21 cellular contexts compared by ENCODE assay signal in genomic region chr7:108251700-108252099, GRCh38.
A peak's percentile ranks its signal among the peaks of the same experiment; 100 is the strongest.
DNase-seq lines count a peak whose midpoint lies in the region; ATAC-seq, FAIRE-seq and TF ChIP-seq lines count a peak whose summit lies in the region.
"Had no signal": no experiment of that assay in that cellular context is flagged by ENCODE, and none has a peak within 500 bp of the region (broad histone marks: within the 10 kb centered on the region; RNA-seq: fewer than 3 reads in every experiment).

No MANE protein-coding gene starts in this region.

- peak overlapping the region; percentile 53 for H3K4ac ChIP-seq in H1 (replicated peaks; ENCODE audit: insufficient read length, low read depth, low read length)

- H3K9me3 ChIP-seq in A549 (no peaks in the 10 kb centered on the region), H1 (ENCODE audit: insufficient read depth in 2 of 2, low read depth in 1 of 2, low read length in 1 of 2) (peaks cover 0 to 8% of the 10 kb centered on the region in 2 experiments; a peak in 2 of 4 replicates)

- H3K27me3 ChIP-seq in H1 (replicated peaks in 1 of 4; ENCODE audit: control insufficient read depth in 3 of 4, extremely low read depth in 1 of 4, insufficient read depth in 3 of 4, low read length in 3 of 4): no peaks in the 10 kb centered on the region
- H3K27me3 ChIP-seq: BLaER1 had no signal

- H2BK20ac ChIP-seq in H1 (ENCODE audit: low read length): no peak overlapping the region

- no peak overlapping the region for H3K23ac ChIP-seq in H1 (ENCODE audit: insufficient read length)

- H2BK15ac ChIP-seq in H1 (ENCODE audit: low read length): no peak overlapping the region

- no peak overlapping the region for H3K56ac ChIP-seq in H1 (replicated peaks; ENCODE audit: insufficient read length, low read depth, low read length)

- TF ChIP-seq RAD21 in A549 (conservative IDR thresholded peaks at IDR 0.05 in 1 of 2, IDR thresholded peaks at IDR 0.05 in 1 of 2): no peak
- TF ChIP-seq RAD21 in H1 (IDR thresholded peaks at IDR 0.05 in 1 of 2, conservative IDR thresholded peaks at IDR 0.05 in 1 of 2; ENCODE audit: low read depth in 2 of 2, low read length in 2 of 2): no peak

- 32% methylated on average over 1 of the region's 1 CpG for WGBS in A549 (ENCODE audit: missing lambda C conversion rate)
- WGBS in H1 (ENCODE audit: extremely low coverage in 1 of 2, insufficient coverage in 1 of 2, insufficient read length in 1 of 2, insufficient replicate concordance in 2 of 2, low coverage in 1 of 2, low lambda C conversion rate in 2 of 2, missing lambda C conversion rate in 1 of 2), 2 experiments: 100% methylated on average over 1 of the region's 1 CpG; no CpG with 5 or more reads in 1 of the 2 experiments

- H4K5ac ChIP-seq in H1 (ENCODE audit: insufficient read length, low read depth, low read length): no peak overlapping the region

- peak overlapping the region; percentile 23 for H4K91ac ChIP-seq in H1 (replicated peaks; ENCODE audit: insufficient read length, low read length)

- no peak overlapping the region for H2AFZ ChIP-seq in H1 (ENCODE audit: low read length)

- DNase-seq in A549 (ENCODE audit: low read depth in 1 of 2, low spot score in 1 of 2): no peak
- no peak for DNase-seq in H1 (ENCODE audit: low read depth in 1 of 2, low spot score in 2 of 2)
- no peak for DNase-seq in neural crest cell (ENCODE audit: low read depth, low spot score)
- no peak for DNase-seq in activated CD4-positive, alpha-beta T cell treated with anti-CD3 and anti-CD28 coated beads, Interleukin-2, amount 10 ng/mL, durations not matched to agents 24 days and 14 days
- DNase-seq in kidney tubule cell (ENCODE audit: low spot score): no peak
- DNase-seq: CD4-positive, CD25-positive, alpha-beta regulatory T cell; GOT3; HCEC 1CT; Kasumi-1; MV-4-11; NCI-H1105; NCI-H1436 treated with DMSO at 0.1 percent for 48 hours; NCI-H187 treated with DMSO at 0.1 percent for 48 hours; NCI-H446 treated with DMSO at 0.1 percent for 48 hours; NCI-H526 treated with DMSO at 0.1 percent for 48 hours; SHP77 had no signal

- H3K4me3 ChIP-seq in A549: no peak overlapping the region
- no peak overlapping the region for H3K4me3 ChIP-seq in H1 (ENCODE audit: extremely low read depth in 1 of 4, insufficient read depth in 2 of 4, low read depth in 3 of 4, low read length in 4 of 4)
- H3K4me3 ChIP-seq: BLaER1 had no signal

- no peak overlapping the region; the same call in 1 of the 2 replicates for H2AK5ac ChIP-seq in H1 (ENCODE audit: low read depth, low read length)

- TF ChIP-seq CTCF in A549 (IDR thresholded peaks at IDR 0.05) (no peak), H1 (IDR thresholded peaks at IDR 0.05; ENCODE audit: control extremely low read depth in 1 of 3, insufficient read depth in 1 of 3, low read depth in 1 of 3, low read length in 3 of 3) (no peak), neural crest cell (conservative IDR thresholded peaks at IDR 0.05) (no peak)

- POLR2A ChIA-PET in A549 (lab: Yijun Ruan, JAX): no interaction called here
- POLR2A ChIA-PET in H1 (lab: Charles Lee; ENCODE audit: partially characterized antibody): interaction anchor here (0.6 kb wide), 1 partner anchor 30 kb away, joined by 3 read pairs; no protein-coding TSS in a partner anchor

- H3K4me2 ChIP-seq in A549 (peak overlapping the region; percentile 51), H1 (ENCODE audit: insufficient read depth in 1 of 2, low read depth in 2 of 2, low read length in 2 of 2) (no peak overlapping the region)
- H3K4me2 ChIP-seq: BLaER1 had no signal

- H3K9ac ChIP-seq in H1 (replicated peaks in 1 of 4; ENCODE audit: extremely low read depth in 1 of 4, low read depth in 3 of 4, low read length in 3 of 4): no peak overlapping the region
- H3K9ac ChIP-seq: BLaER1 had no signal

- no peaks in the 10 kb centered on the region for H3K79me1 ChIP-seq in H1 (ENCODE audit: low read depth, low read length)

- ATAC-seq in A549 (no peak), GM21367 (IDR thresholded peaks at IDR 0.05; ENCODE audit: unreplicated experiment) (no peak)

- FAIRE-seq in A549 (lab: Jason Lieb, UNC) (no peak), H1 (lab: Jason Lieb, UNC) (no peak)
- FAIRE-seq: D721Med had no signal

- H3K27ac ChIP-seq in A549: peak overlapping the region; percentile 86 to 97
- peak overlapping the region; percentile 86 for H3K27ac ChIP-seq in angular gyrus (ENCODE audit: low read depth, low read length)
- H3K27ac ChIP-seq in H1 (ENCODE audit: low read depth, low read length): no peak overlapping the region
- H3K27ac ChIP-seq: BLaER1, RWPE1 had no signal

- CTCF ChIA-PET in A549 (lab: Yijun Ruan, JAX): interaction anchor here (1.2 to 3.1 kb wide), 4 partner anchors 10 to 213 kb away, joined by 3 to 11 read pairs (median 5); no protein-coding TSS in a partner anchor
- CTCF ChIA-PET in H1 (lab: Charles Lee; ENCODE audit: partially characterized antibody): no interaction called here

- H3K4me1 ChIP-seq in A549 (peaks cover 84% of the 10 kb centered on the region), H1 (replicated peaks in 1 of 4; ENCODE audit: control insufficient read depth in 3 of 4, insufficient read depth in 4 of 4, low read length in 3 of 4) (no peaks in the 10 kb centered on the region)
- H3K4me1 ChIP-seq: BLaER1 had no signal

- H3K18ac ChIP-seq in H1 (ENCODE audit: extremely low read depth, low read length): no peak overlapping the region; the same call in 1 of the 2 replicates

- TF ChIP-seq EP300 in A549 (IDR thresholded peaks at IDR 0.05): no peak
- no peak for TF ChIP-seq EP300 in H1 (IDR thresholded peaks at IDR 0.05; ENCODE audit: borderline replicate concordance in 1 of 2, low read depth in 2 of 2, low read length in 2 of 2)

- peaks cover 19% of the 10 kb centered on the region for H3K36me3 Mint-ChIP-seq in neural crest cell (ENCODE audit: low read depth)
- H3K36me3 Mint-ChIP-seq in activated CD4-positive, alpha-beta T cell treated with anti-CD3 and anti-CD28 coated beads, Interleukin-2, amount 10 ng/mL, durations not matched to agents 24 days and 14 days (ENCODE audit: low read depth): no peaks in the 10 kb centered on the region
- H3K36me3 Mint-ChIP-seq: CD4-positive, CD25-positive, alpha-beta regulatory T cell had no signal

- H3K4me3 Mint-ChIP-seq in neural crest cell: no peak overlapping the region
- no peak overlapping the region for H3K4me3 Mint-ChIP-seq in activated CD4-positive, alpha-beta T cell treated with anti-CD3 and anti-CD28 coated beads, Interleukin-2, amount 10 ng/mL, durations not matched to agents 24 days and 14 days
- H3K4me3 Mint-ChIP-seq: CD4-positive, CD25-positive, alpha-beta regulatory T cell had no signal

- H3K9me3 Mint-ChIP-seq in neural crest cell: peaks cover 9% of the 10 kb centered on the region
- H3K9me3 Mint-ChIP-seq in activated CD4-positive, alpha-beta T cell treated with anti-CD3 and anti-CD28 coated beads, Interleukin-2, amount 10 ng/mL, durations not matched to agents 24 days and 14 days: no peaks in the 10 kb centered on the region

- peaks cover 24% of the 10 kb centered on the region for H3K4me1 Mint-ChIP-seq in neural crest cell
- no peaks in the 10 kb centered on the region for H3K4me1 Mint-ChIP-seq in activated CD4-positive, alpha-beta T cell treated with anti-CD3 and anti-CD28 coated beads, Interleukin-2, amount 10 ng/mL, durations not matched to agents 24 days and 14 days
- H3K4me1 Mint-ChIP-seq: CD4-positive, CD25-positive, alpha-beta regulatory T cell had no signal

- H2BK120ac ChIP-seq in H1 (replicated peaks; ENCODE audit: low read depth, low read length): no peak overlapping the region

- no peaks in the 10 kb centered on the region for H3K36me3 ChIP-seq in H1 (ENCODE audit: control insufficient read depth in 2 of 4, insufficient read depth in 4 of 4, low read length in 3 of 4)
- H3K36me3 ChIP-seq: BLaER1 had no signal

- H2BK5ac ChIP-seq in H1 (ENCODE audit: low read depth, low read length): no peak overlapping the region

- 0 out of 2 replicates have a peak overlapping the region, but pooled peaks have one; percentile 60 for H4K8ac ChIP-seq in H1 (ENCODE audit: extremely low read depth, insufficient read depth, low read length)

- H3K14ac ChIP-seq in H1 (ENCODE audit: insufficient read length): no peak overlapping the region

- no peaks in the 10 kb centered on the region for H3K27me3 Mint-ChIP-seq in neural crest cell (ENCODE audit: low read depth)
- no peaks in the 10 kb centered on the region for H3K27me3 Mint-ChIP-seq in activated CD4-positive, alpha-beta T cell treated with anti-CD3 and anti-CD28 coated beads, Interleukin-2, amount 10 ng/mL, durations not matched to agents 24 days and 14 days
- H3K27me3 Mint-ChIP-seq: CD4-positive, CD25-positive, alpha-beta regulatory T cell had no signal

- H4K20me1 ChIP-seq in H1 (replicated peaks in 1 of 2; ENCODE audit: control insufficient read depth in 1 of 2, insufficient read depth in 2 of 2, low read length in 2 of 2): no peaks in the 10 kb centered on the region
- H4K20me1 ChIP-seq: BLaER1 had no signal

- H2BK12ac ChIP-seq in H1 (ENCODE audit: low read depth, low read length): no peak overlapping the region

- H3K23me2 ChIP-seq in H1 (ENCODE audit: low read depth, low read length): no peaks in the 10 kb centered on the region

- peak overlapping the region; percentile 90 for H3K27ac Mint-ChIP-seq in neural crest cell (ENCODE audit: unreplicated experiment)
- no peak overlapping the region for H3K27ac Mint-ChIP-seq in activated CD4-positive, alpha-beta T cell treated with anti-CD3 and anti-CD28 coated beads, Interleukin-2, amount 10 ng/mL, durations not matched to agents 24 days and 14 days
- H3K27ac Mint-ChIP-seq: CD4-positive, CD25-positive, alpha-beta regulatory T cell had no signal

- intact Hi-C loops in activated CD4-positive, alpha-beta T cell treated with anti-CD3 and anti-CD28 coated beads, Interleukin-2, amount 10 ng/mL, durations not matched to agents 24 days and 14 days (cut with micrococcal nuclease): no loop called here

- TF ChIP-seq POLR2A in A549 (IDR thresholded peaks at IDR 0.05; ENCODE audit: low read length) (no peak), H1 (IDR thresholded peaks at IDR 0.05; ENCODE audit: control extremely low read depth in 1 of 2, low read depth in 2 of 2, low read length in 2 of 2) (no peak)

- H3K79me2 ChIP-seq in H1 (ENCODE audit: control insufficient read depth in 1 of 2, insufficient read depth in 2 of 2, low read length in 2 of 2): no peaks in the 10 kb centered on the region

TF ChIP-seq in A549, 52 proteins besides CTCF, POLR2A, EP300 and RAD21:
- TF ChIP-seq HOXB13 (CRISPR knock-in tag; IDR thresholded peaks at IDR 0.05; ENCODE audit: low read depth) (no peak), CEBPB (IDR thresholded peaks at IDR 0.05) (peak; percentile 22 to 66; a peak in 2 of 4 replicates)

TF ChIP-seq in H1, 55 proteins besides CTCF, POLR2A, EP300 and RAD21:
- no peak for TF ChIP-seq ZNF274 (IDR thresholded peaks at IDR 0.05; ENCODE audit: borderline replicate concordance, extremely low read depth, low read length)
- no peak for TF ChIP-seq KDM1A (IDR thresholded peaks at IDR 0.05; ENCODE audit: borderline replicate concordance, low read length)
- TF ChIP-seq SAP30 (IDR thresholded peaks at IDR 0.05; ENCODE audit: insufficient read depth, insufficient replicate concordance, low read length): no peak
- no peak for TF ChIP-seq POU5F1 (IDR thresholded peaks at IDR 0.05; ENCODE audit: low read depth, low read length)
- TF ChIP-seq KDM4A (IDR thresholded peaks at IDR 0.05; ENCODE audit: low read depth, low read length, severe bottlenecking): no peak
TF ChIP-seq in H1: peak in this region for 0.

Comparison
In these comparisons a context has a peak if more than half of its experiments do, and no peak if none do; other contexts are left out.
1. Of the 18 proteins assayed by ChIP-seq in both H1 and A549: peak only in H1: none; only in A549: CEBPB; in both: none; in neither: 17.